9 cellular contexts compared by ENCODE assay signal in genomic region chr13:95660981-95661581, GRCh38. TPM values are rescaled to one million over a fixed set of nuclear protein-coding genes. Genes with fewer than 3 reads are reported as not detected.
DNase-seq lines count a peak whose midpoint lies in the region; ATAC-seq and TF ChIP-seq lines count a peak whose summit lies in the region.
"Had no signal": no experiment of that assay in that cellular context is flagged by ENCODE, and none has a peak within 500 bp of the region (broad histone marks: within the 10 kb centered on the region; RNA-seq: fewer than 3 reads in every experiment).

No MANE protein-coding gene starts in this region.

- no peaks in the 10 kb centered on the region for H3K27me3 ChIP-seq in breast epithelium
- H3K27me3 ChIP-seq in right lobe of liver = no peaks in the 10 kb centered on the region

- DNase-seq in MCF 10A (ENCODE audit: unreplicated experiment) (peak; percentile 88), breast epithelium (ENCODE audit: low spot score in 2 of 2) (no peak), NCI-H1105 treated with DMSO at 0.1 percent for 48 hours (lab: John Stamatoyannopoulos, UW) (peak; percentile 31), amniotic epithelial cell (ENCODE audit: low read depth) (peak; percentile 53), right lobe of liver (no peak), activated gamma-delta T cell (lab: John Stamatoyannopoulos, UW) (no peak)
- no peak for DNase-seq in activated naive CD4-positive, alpha-beta T cell treated with Interleukin-2 at 50 U/mL for 16 hours

- H3K9me3 ChIP-seq in breast epithelium (peaks cover 15 to 18% of the 10 kb centered on the region in 2 donors), right lobe of liver (peaks cover 0 to 12% (median 0%) of the 10 kb centered on the region in 4 donors)

- no peak overlapping the region for H3K4me3 ChIP-seq in breast epithelium
- no peak overlapping the region for H3K4me3 ChIP-seq in right lobe of liver

- ATAC-seq in right lobe of liver = peak in 3 of 4 donors; percentile 40 to 52 (median 52)
- ATAC-seq in esophagus mucosa = no peak
- ATAC-seq: activated T-cell treated with anti-CD3 and anti-CD28 coated beads, Interleukin-2, amount 50 U/mL, for 72 hours had no signal

- no peaks in the 10 kb centered on the region for H3K36me3 Mint-ChIP-seq in MCF 10A (ENCODE audit: insufficient read depth, unreplicated experiment)

- TF ChIP-seq CTCF in MCF 10A (IDR thresholded peaks at IDR 0.05; ENCODE audit: unreplicated experiment) (peak; percentile 59), breast epithelium (IDR thresholded peaks at IDR 0.05) (peak in 1 of 3 donors; percentile 41), right lobe of liver (IDR thresholded peaks at IDR 0.05) (peak; percentile 32 to 57 (median 56))

- no peak overlapping the region for H3K27ac ChIP-seq in breast epithelium
- no peak overlapping the region for H3K27ac ChIP-seq in right lobe of liver

- H3K27ac Mint-ChIP-seq in MCF 10A (ENCODE audit: low read depth, unreplicated experiment) = no peak overlapping the region
- H3K27ac Mint-ChIP-seq: activated T-cell treated with anti-CD3 and anti-CD28 coated beads, Interleukin-2, amount 50 U/mL, for 72 hours had no signal

- H3K36me3 ChIP-seq in breast epithelium (peaks cover 3% of the 10 kb centered on the region), right lobe of liver (no peaks in the 10 kb centered on the region)

- POLR2A ChIA-PET in MCF 10A (lab: Yijun Ruan, JAX) = interaction anchor here (0.8 to 2.2 kb wide), 6 partner anchors 13 to 37 kb away, joined by 3 to 9 read pairs (median 3); partner anchors contain the start of genes DNAJC3 and DZIP1

- H3K9me3 Mint-ChIP-seq in MCF 10A (ENCODE audit: unreplicated experiment) = peaks cover 15% of the 10 kb centered on the region

- CTCF ChIA-PET in MCF 10A (lab: Yijun Ruan, JAX) = interaction anchor here (0.5 to 3.9 kb wide), 49 partner anchors 10 to 1025 kb away, joined by 3 to 72 read pairs (median 4); partner anchors contain the start of genes DNAJC3 and DZIP1

- intact Hi-C loops in MCF 10A (cut with micrococcal nuclease) (loop anchor here (1.0 kb wide), 4 partner anchors 37 to 173 kb away; no protein-coding TSS in a partner anchor), breast epithelium (cut with DNase I; ENCODE audit: low total_unique reads) (no loop called here), right lobe of liver (cut with DNase I) (no loop called here)

- no peaks in the 10 kb centered on the region for H3K27me3 Mint-ChIP-seq in MCF 10A (ENCODE audit: insufficient read depth, unreplicated experiment)

- H3K4me1 Mint-ChIP-seq in MCF 10A (ENCODE audit: insufficient read depth, unreplicated experiment) = no peaks in the 10 kb centered on the region

- no peak for TF ChIP-seq POLR2A in breast epithelium (IDR thresholded peaks at IDR 0.05)
- TF ChIP-seq POLR2A in right lobe of liver (IDR thresholded peaks at IDR 0.05) = no peak

- H3K4me1 ChIP-seq in breast epithelium (no peaks in the 10 kb centered on the region), right lobe of liver (no peaks in the 10 kb centered on the region)

- BruUV-seq in MCF 10A (replicated peaks; lab: Mats Ljungman, UMichigan) = no TSS peak

- H3K4me3 Mint-ChIP-seq in MCF 10A (ENCODE audit: unreplicated experiment) = no peak overlapping the region
- H3K4me3 Mint-ChIP-seq: activated T-cell treated with anti-CD3 and anti-CD28 coated beads, Interleukin-2, amount 50 U/mL, for 72 hours had no signal

RNA-seq across cellular contexts. Expression of gene DNAJC3, which starts 15.9 kb away (rescaled TPM):
- total RNA-seq in MCF 10A (2022) = 113 and 132 TPM in 2 replicates
- total RNA-seq in breast epithelium = 10 to 100 TPM; 44.3 to 62.3 (median 60.3) TPM
- 10 to 100 TPM; 49.0 to 64.3 (median 51.7) TPM for total RNA-seq in right lobe of liver
- 19.6 TPM for total RNA-seq in esophagus mucosa

RNA-seq across cellular contexts. Expression of gene DZIP1, which starts 16.6 kb away (rescaled TPM):
- total RNA-seq in MCF 10A (2022) (16.4 and 22.1 TPM in 2 replicates), breast epithelium (10 to 100 TPM; 10.2 to 20.3 (median 10.4) TPM), right lobe of liver (1 to 10 TPM in 2 of 6 experiments, under 1 TPM in 4; 0.59 to 1.5 (median 0.94) TPM), esophagus mucosa (5.4 TPM)

Comparison
In these comparisons a context has a peak if more than half of its experiments do, and no peak if none do; other contexts are left out.
1. DNase-seq: peak in MCF 10A (single experiment), NCI-H1105 treated with DMSO at 0.1 percent for 48 hours (single experiment) and amniotic epithelial cell (single experiment); none in breast epithelium (0 of 2), right lobe of liver (0 of 3), activated gamma-delta T cell (single experiment) and activated naive CD4-positive, alpha-beta T cell treated with Interleukin-2 at 50 U/mL for 16 hours (single experiment).